17 cellular contexts compared by ENCODE assay signal in the genomic region with DNA sequence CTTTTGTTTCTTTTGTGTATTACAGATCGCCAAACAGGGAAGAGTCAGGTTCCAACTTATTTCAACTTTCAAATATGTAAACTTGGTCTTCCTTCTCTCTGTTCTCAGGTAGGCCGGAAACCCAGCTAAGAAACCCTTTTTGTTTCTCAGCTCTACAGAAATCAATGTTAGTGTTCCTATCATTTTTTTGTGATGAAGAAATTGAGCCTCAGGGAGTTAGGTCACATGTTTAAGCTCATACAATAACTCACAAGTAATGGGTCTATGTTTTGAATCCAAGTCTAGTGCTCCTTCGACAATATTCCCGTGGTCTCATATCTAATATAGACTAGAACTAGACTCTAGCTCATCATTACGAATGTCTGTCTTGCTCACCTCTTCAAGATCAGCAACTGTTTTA. TPM values are rescaled to one million over a fixed set of nuclear protein-coding genes. Genes with fewer than 3 reads are reported as not detected.
DNase-seq lines count a peak whose midpoint lies in the region; ATAC-seq and TF ChIP-seq lines count a peak whose summit lies in the region.
"Had no signal": no experiment of that assay in that cellular context is flagged by ENCODE, and none has a peak within 500 bp of the region (broad histone marks: within the 10 kb centered on the region; RNA-seq: fewer than 3 reads in every experiment).

No MANE protein-coding gene starts in this region.

- no peaks in the 10 kb centered on the region for H3K9me3 Mint-ChIP-seq in mesothelial cell of epicardium
- H3K9me3 Mint-ChIP-seq: CD4-positive, alpha-beta memory T cell had no signal

- no peak for TF ChIP-seq POLR2A in IMR-90 (IDR thresholded peaks at IDR 0.05; ENCODE audit: low read depth, low read length)

- no peak overlapping the region; the same call in 1 of the 2 replicates for H3K4me2 ChIP-seq in IMR-90 (ENCODE audit: low read depth, low read length)
- no peak overlapping the region; the same call in 1 of the 2 replicates for H3K4me2 ChIP-seq in PC-9
- H3K4me2 ChIP-seq: BLaER1 had no signal

- peaks cover 4% of the 10 kb centered on the region for H3K36me3 ChIP-seq in IMR-90 (ENCODE audit: control insufficient read depth, insufficient read depth, low read length)
- H3K36me3 ChIP-seq in PC-9 (ENCODE audit: low read depth) = no peaks in the 10 kb centered on the region
- H3K36me3 ChIP-seq: BLaER1 had no signal

- H3K4me1 ChIP-seq in IMR-90 (ENCODE audit: control insufficient read depth, insufficient read depth, low read length) (peaks cover 9% of the 10 kb centered on the region; the same call in 1 of the 2 replicates), PC-9 (replicated peaks; ENCODE audit: insufficient read depth) (peaks cover 25% of the 10 kb centered on the region)

- H2BK120ac ChIP-seq in IMR-90 (ENCODE audit: low read depth, low read length) = no peak overlapping the region

- in situ Hi-C loops in IMR-90 (cut with MboI; ENCODE audit: low sequenced_read_pairs) = no loop called here

- no peaks in the 10 kb centered on the region for H3K79me2 ChIP-seq in PC-9 (ENCODE audit: low read depth)

- no peak overlapping the region for H3K9ac ChIP-seq in IMR-90 (ENCODE audit: low read depth, low read length)
- H3K9ac ChIP-seq: BLaER1 had no signal

- peak overlapping the region; percentile 63 for H2BK5ac ChIP-seq in IMR-90 (ENCODE audit: low read depth, low read length, poor library complexity, severe bottlenecking)

- no peaks in the 10 kb centered on the region for H3K27me3 ChIP-seq in IMR-90 (ENCODE audit: control insufficient read depth, insufficient read depth, low read length)
- no peaks in the 10 kb centered on the region for H3K27me3 ChIP-seq in PC-9 (ENCODE audit: insufficient read depth, low read depth)
- H3K27me3 ChIP-seq: BLaER1 had no signal

- WGBS in IMR-90 (ENCODE audit: extremely low coverage in 2 of 2, insufficient read length in 1 of 2), 2 experiments = no CpG with 5 or more reads among the region's 5 CpGs

- POLR2A ChIA-PET in IMR-90 (lab: Charles Lee; ENCODE audit: unreplicated experiment) = interaction anchor here (0.6 kb wide), 1 partner anchor 18 kb away, joined by 13 read pairs; no protein-coding TSS in a partner anchor
- POLR2A ChIA-PET in PC-9 (lab: Charles Lee; ENCODE audit: unreplicated experiment) = no interaction called here

- H2AK9ac ChIP-seq in IMR-90 (replicated peaks; ENCODE audit: low read depth, low read length, poor library complexity) = no peak overlapping the region

- dilution Hi-C loops in IMR-90 (cut with HindIII; ENCODE audit: low sequenced_read_pairs, unreplicated experiment) = no loop called here

- ATAC-seq in IMR-90 (ENCODE audit: low read depth) = no peak

- H3K4me3 Mint-ChIP-seq in mesothelial cell of epicardium = no peak overlapping the region
- H3K4me3 Mint-ChIP-seq: CD14-positive monocyte; CD4-positive, alpha-beta memory T cell had no signal

- no peak overlapping the region for H3K14ac ChIP-seq in IMR-90 (replicated peaks; ENCODE audit: low read depth, low read length)

- H3K4me1 Mint-ChIP-seq in mesothelial cell of epicardium = peaks cover 20% of the 10 kb centered on the region
- H3K4me1 Mint-ChIP-seq: CD14-positive monocyte; CD4-positive, alpha-beta memory T cell had no signal

- BruUV-seq in IMR-90 (replicated peaks; lab: Mats Ljungman, UMichigan) (no TSS peak), PC-9 (replicated peaks; lab: Mats Ljungman, UMichigan) (no TSS peak)

- no peaks in the 10 kb centered on the region for H3K36me3 Mint-ChIP-seq in mesothelial cell of epicardium
- H3K36me3 Mint-ChIP-seq: CD14-positive monocyte; CD4-positive, alpha-beta memory T cell had no signal

- H2BK20ac ChIP-seq in IMR-90 (ENCODE audit: low read depth, low read length) = no peak overlapping the region

- H4K20me1 ChIP-seq in IMR-90 (ENCODE audit: insufficient read depth, low read length) = no peaks in the 10 kb centered on the region; the same call in 1 of the 2 replicates
- H4K20me1 ChIP-seq in PC-9 (ENCODE audit: insufficient read depth) = no peaks in the 10 kb centered on the region
- H4K20me1 ChIP-seq: BLaER1 had no signal

- no peaks in the 10 kb centered on the region for H3K9me1 ChIP-seq in IMR-90 (ENCODE audit: insufficient read depth, low read length)

- no peak overlapping the region for H2AFZ ChIP-seq in IMR-90 (replicated peaks; ENCODE audit: low read length, poor library complexity)
- no peak overlapping the region for H2AFZ ChIP-seq in PC-9

- CTCF ChIA-PET in IMR-90 (lab: Yijun Ruan, JAX) = no interaction called here
- CTCF ChIA-PET in PC-9 (lab: Charles Lee) = interaction anchor here (0.6 kb wide), 1 partner anchor 44 kb away, joined by 6 read pairs; no protein-coding TSS in a partner anchor

- peak overlapping the region; percentile 49; the same call in 1 of the 2 replicates for H4K5ac ChIP-seq in IMR-90 (ENCODE audit: low read depth, low read length)

- no peaks in the 10 kb centered on the region for H3K9me2 ChIP-seq in PC-9 (ENCODE audit: insufficient read depth)

- H3K27ac ChIP-seq in IMR-90 (ENCODE audit: insufficient read depth, low read length) (no peak overlapping the region), PC-9 (peak overlapping the region; percentile 45)
- H3K27ac ChIP-seq: BLaER1, HL-60 had no signal

- peaks cover 10 to 44% of the 10 kb centered on the region in 2 experiments; a peak in 3 of 4 replicates for H3K79me1 ChIP-seq in IMR-90 (ENCODE audit: low read depth in 1 of 2, low read length in 2 of 2)

- DNase-seq in IMR-90 (no peak), PC-9 (no peak), mesothelial cell of epicardium (ENCODE audit: low spot score in 2 of 2, unreplicated experiment in 2 of 2) (no peak), SIG-M5 treated with dmso at 0.1 percent for 504 hours (lab: John Stamatoyannopoulos, UW; ENCODE audit: unreplicated experiment) (no peak), NOMO-1 (lab: John Stamatoyannopoulos, UW; ENCODE audit: unreplicated experiment in 2 of 2) (no peak), GM19238 (ENCODE audit: insufficient read length, low spot score) (no peak)
- no peak for DNase-seq in activated CD8-positive, alpha-beta memory T cell treated with anti-CD3 and anti-CD28 coated beads, Interleukin-2, amount 50 U/mL, for 4 hours
- DNase-seq: CD4-positive, alpha-beta memory T cell; DMS153; DMS79; GDM1; GOT3; H7; KBM-7 had no signal

- no peak overlapping the region for H3K4ac ChIP-seq in IMR-90 (ENCODE audit: low read depth, low read length)

- H4K91ac ChIP-seq in IMR-90 (ENCODE audit: insufficient read depth, low read depth, low read length) = no peak overlapping the region

- H3K23ac ChIP-seq in IMR-90 (ENCODE audit: low read depth, low read length) = no peak overlapping the region

- H3K56ac ChIP-seq in IMR-90 (ENCODE audit: extremely low read depth, insufficient read depth, low read length) = no peak overlapping the region

- no peak for TF ChIP-seq RAD21 in IMR-90 (IDR thresholded peaks at IDR 0.05; ENCODE audit: low read length)

- intact Hi-C loops in IMR-90 (cut with micrococcal nuclease) (no loop called here), PC-9 (cut with micrococcal nuclease; ENCODE audit: unreplicated experiment) (no loop called here)

- peak overlapping the region; percentile 92 for H3K27ac Mint-ChIP-seq in mesothelial cell of epicardium
- H3K27ac Mint-ChIP-seq: CD14-positive monocyte; CD4-positive, alpha-beta memory T cell had no signal

- H4K8ac ChIP-seq in IMR-90 (ENCODE audit: low read depth in 2 of 2, low read length in 2 of 2) = peak overlapping the region in 1 of 2 experiments; percentile 40; a peak in 1 of 4 replicates

- H3K9me3 ChIP-seq in IMR-90 (ENCODE audit: control insufficient read depth, insufficient read depth, low read length) = no peaks in the 10 kb centered on the region
- H3K9me3 ChIP-seq in PC-9 (ENCODE audit: insufficient read depth, low read depth) = no peaks in the 10 kb centered on the region
- H3K9me3 ChIP-seq: BLaER1 had no signal

- no peaks in the 10 kb centered on the region for H3K27me3 Mint-ChIP-seq in mesothelial cell of epicardium (ENCODE audit: low read depth)
- H3K27me3 Mint-ChIP-seq: CD4-positive, alpha-beta memory T cell had no signal

- H3F3A ChIP-seq in PC-9 (ENCODE audit: insufficient read depth, low read depth) = peaks cover 15% of the 10 kb centered on the region

- H3K4me3 ChIP-seq in IMR-90 (ENCODE audit: insufficient read depth, low read depth, low read length) (no peak overlapping the region), PC-9 (no peak overlapping the region)
- H3K4me3 ChIP-seq: BLaER1 had no signal

- TF ChIP-seq CTCF in IMR-90 (conservative IDR thresholded peaks at IDR 0.05; ENCODE audit: low read depth, low read length) = no peak
- no peak for TF ChIP-seq CTCF in PC-9 (conservative IDR thresholded peaks at IDR 0.05)
- no peak for TF ChIP-seq CTCF in mesothelial cell of epicardium (IDR thresholded peaks at IDR 0.05; ENCODE audit: unreplicated experiment)

- peak overlapping the region; percentile 71; the same call in 1 of the 2 replicates for H3K18ac ChIP-seq in IMR-90 (ENCODE audit: low read depth, low read length)

- no peak overlapping the region for H2AK5ac ChIP-seq in IMR-90 (ENCODE audit: low read depth, low read length)

- H2BK15ac ChIP-seq in IMR-90 (ENCODE audit: low read depth, low read length) = no peak overlapping the region

TF ChIP-seq in IMR-90, 13 proteins besides CTCF, POLR2A, EP300 and RAD21 (continues in another document):
- TF ChIP-seq, protein P1, sequence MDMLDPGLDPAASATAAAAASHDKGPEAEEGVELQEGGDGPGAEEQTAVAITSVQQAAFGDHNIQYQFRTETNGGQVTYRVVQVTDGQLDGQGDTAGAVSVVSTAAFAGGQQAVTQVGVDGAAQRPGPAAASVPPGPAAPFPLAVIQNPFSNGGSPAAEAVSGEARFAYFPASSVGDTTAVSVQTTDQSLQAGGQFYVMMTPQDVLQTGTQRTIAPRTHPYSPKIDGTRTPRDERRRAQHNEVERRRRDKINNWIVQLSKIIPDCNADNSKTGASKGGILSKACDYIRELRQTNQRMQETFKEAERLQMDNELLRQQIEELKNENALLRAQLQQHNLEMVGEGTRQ (IDR thresholded peaks at IDR 0.05; ENCODE audit: low read depth, low read length) = no peak
- no peak for TF ChIP-seq RFX5 (IDR thresholded peaks at IDR 0.05; ENCODE audit: low read depth, low read length)
- TF ChIP-seq CEBPB (IDR thresholded peaks at IDR 0.05; ENCODE audit: low read depth, low read length) = no peak
- TF ChIP-seq SMC3 (IDR thresholded peaks at IDR 0.05; ENCODE audit: low read depth, low read length) = no peak
- TF ChIP-seq RCOR1 (IDR thresholded peaks at IDR 0.05; ENCODE audit: insufficient replicate concordance, low read length) = no peak

RNA-seq across cellular contexts. Expression of a gene that starts 22.3 kb away (rescaled TPM):
- total RNA-seq in IMR-90 (2012; rRNA removed) (7.5 and 7.8 TPM in 2 replicates), PC-9 (2021) (3.7 and 4.2 TPM in 2 replicates), mesothelial cell of epicardium (31.9 to 38.0 TPM (median 32.3 TPM) in 3 replicates)
- 7.4 and 10.3 TPM in 2 replicates for polyA plus RNA-seq in IMR-90 (2012; rRNA removed)
- polyA plus RNA-seq in IMR-90 (2012; cell fraction: cytosol; rRNA removed) = 7.5 and 18.0 TPM in 2 replicates
- 14.9 and 25.0 TPM in 2 replicates for polyA plus RNA-seq in IMR-90 (2012; cell fraction: nucleus; rRNA removed; ENCODE audit: low replicate concordance)
- total RNA-seq: CD4-positive, alpha-beta memory T cell had no signal
- polyA plus RNA-seq: CD14-positive monocyte; CD4-positive, alpha-beta memory T cell had no signal

RNA-seq across cellular contexts. Expression of a gene that starts 54.5 kb away (rescaled TPM):
- total RNA-seq in IMR-90 (2012; rRNA removed) (7.5 and 10.0 TPM in 2 replicates), PC-9 (2021) (35.3 and 41.7 TPM in 2 replicates), mesothelial cell of epicardium (24.9 to 28.8 TPM (median 26.6 TPM) in 3 replicates)
- polyA plus RNA-seq in IMR-90 (2012; rRNA removed) = 6.9 and 7.1 TPM in 2 replicates
- polyA plus RNA-seq in IMR-90 (2012; cell fraction: cytosol; rRNA removed) = 5.8 and 9.5 TPM in 2 replicates
- polyA plus RNA-seq in IMR-90 (2012; cell fraction: nucleus; rRNA removed; ENCODE audit: low replicate concordance) = 5.3 and 5.7 TPM in 2 replicates
